In the genomic region with DNA sequence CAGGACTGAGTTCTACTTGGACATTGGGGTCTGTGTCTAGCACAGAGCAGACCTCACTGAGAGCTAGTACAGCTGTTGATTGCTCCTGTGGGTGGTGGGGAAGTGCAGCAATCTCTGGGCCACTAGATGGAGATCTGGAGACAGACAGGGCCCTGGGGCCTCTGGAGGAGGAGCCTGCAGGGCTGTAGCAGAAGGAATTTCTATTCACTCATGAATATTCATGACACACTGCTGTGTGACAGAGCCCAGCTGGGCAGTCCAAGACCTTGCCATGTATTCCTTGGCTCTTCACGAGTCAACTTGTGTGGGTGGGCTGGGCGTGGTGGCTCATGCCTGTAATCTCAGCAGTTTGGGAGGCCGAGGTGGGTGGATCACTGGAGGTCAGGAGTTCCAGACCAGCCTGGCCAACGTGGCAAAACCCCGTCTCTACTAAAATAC, we compare ENCODE assay signal across 8 cellular contexts. TPM values are rescaled to one million over a fixed set of nuclear protein-coding genes. Genes with fewer than 3 reads are reported as not detected.
DNase-seq lines count a peak whose midpoint lies in the region; ATAC-seq and TF ChIP-seq lines count a peak whose summit lies in the region.

No MANE protein-coding gene starts in this region.

- peak; percentile 55 for ATAC-seq in HG02759 (IDR thresholded peaks at IDR 0.05; ENCODE audit: unreplicated experiment)
- ATAC-seq in GM21447 (IDR thresholded peaks at IDR 0.05; ENCODE audit: unreplicated experiment): no peak
- ATAC-seq in HG02610 (IDR thresholded peaks at IDR 0.05; ENCODE audit: unreplicated experiment): no peak

- no peaks in the 10 kb centered on the region for H3K4me1 ChIP-seq in DOHH2 (ENCODE audit: control insufficient read depth, low read length)

- DNase-seq in RPMI8226 (peak; percentile 60), dedifferentiated amniotic fluid mesenchymal stem cell (ENCODE audit: extremely low spot score) (peak; percentile 85), lung microvascular endothelial cell (ENCODE audit: low read depth in 2 of 2) (peak; percentile 76 to 80)
- DNase-seq in activated CD8-positive, alpha-beta memory T cell treated with anti-CD3 and anti-CD28 coated beads for 24 hours: no peak

- no peaks in the 10 kb centered on the region for H3K27me3 ChIP-seq in DOHH2 (ENCODE audit: control insufficient read depth, low read length)

- no peaks in the 10 kb centered on the region for H3K79me2 ChIP-seq in DOHH2 (ENCODE audit: control insufficient read depth, low read length)

- H3K9me2 ChIP-seq in DOHH2 (replicated peaks; ENCODE audit: control insufficient read depth, low read length): no peaks in the 10 kb centered on the region

- H4K20me1 ChIP-seq in DOHH2 (ENCODE audit: control insufficient read depth, insufficient read depth, low read depth, low read length): 0 out of 2 replicates have a peak, but pooled peaks cover 5% of the 10 kb centered on the region

- peaks cover 2% of the 10 kb centered on the region; the same call in 1 of the 2 replicates for H3F3A ChIP-seq in DOHH2 (ENCODE audit: control insufficient read depth, insufficient read depth)

- H3K36me3 ChIP-seq in DOHH2 (ENCODE audit: control insufficient read depth, low read length): peaks cover 88% of the 10 kb centered on the region

- no peak overlapping the region for H3K4me3 ChIP-seq in DOHH2 (ENCODE audit: low read length)

- peak; percentile 57 for TF ChIP-seq CTCF in DOHH2 (IDR thresholded peaks at IDR 0.05; ENCODE audit: low read depth, low read length, poor library complexity, severe bottlenecking)

- H3K9me3 ChIP-seq in DOHH2 (ENCODE audit: control insufficient read depth, insufficient read depth, low read length): no peaks in the 10 kb centered on the region

- H3K4me2 ChIP-seq in DOHH2 (ENCODE audit: low read length): no peak overlapping the region

- no peak overlapping the region for H3K27ac ChIP-seq in DOHH2 (ENCODE audit: low read depth, low read length)

RNA-seq across cellular contexts. Expression of gene SUGP2, which starts 37.5 kb away (rescaled TPM):
- total RNA-seq in lung microvascular endothelial cell: 8.1 and 14.7 TPM in 2 replicates

RNA-seq across cellular contexts. Expression of gene ARMC6, which starts 37.6 kb away (rescaled TPM):
- 32.3 and 49.8 TPM in 2 replicates for total RNA-seq in lung microvascular endothelial cell

RNA-seq across cellular contexts. Expression of gene HOMER3, which starts 54.8 kb away (rescaled TPM):
- 124 and 279 TPM in 2 replicates for total RNA-seq in lung microvascular endothelial cell
